ENCODE assay signal across 9 cellular contexts in the genomic region with DNA sequence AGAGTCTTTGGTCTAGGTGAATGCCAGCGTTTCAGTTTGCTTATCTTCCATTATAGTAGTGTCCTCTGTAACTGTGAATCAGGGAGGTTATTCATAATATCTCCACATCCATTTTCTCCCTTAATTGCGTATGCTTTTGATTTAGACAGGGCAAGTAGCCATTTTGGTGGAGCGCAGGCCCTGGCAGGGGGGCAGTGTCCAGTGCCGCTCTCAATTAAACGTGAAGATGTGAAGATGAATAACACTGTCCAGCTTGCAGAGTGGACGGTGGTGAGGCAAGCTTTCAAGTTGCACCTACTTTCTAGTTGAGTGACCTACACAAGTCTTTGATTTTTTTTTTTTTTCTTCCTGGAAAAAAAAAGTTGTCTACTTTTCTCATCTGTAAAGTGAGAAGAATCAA. TPM values are rescaled to one million over a fixed set of nuclear protein-coding genes. Genes with fewer than 3 reads are reported as not detected.
DNase-seq lines count a peak whose midpoint lies in the region; ATAC-seq and TF ChIP-seq lines count a peak whose summit lies in the region.
"Had no signal": no experiment of that assay in that cellular context is flagged by ENCODE, and none has a peak within 500 bp of the region (broad histone marks: within the 10 kb centered on the region; RNA-seq: fewer than 3 reads in every experiment).

No MANE protein-coding gene starts in this region.

- DNase-seq in Caco-2 (no peak), WTC11 (ENCODE audit: low spot score) (no peak), trophoblast cell (no peak), G401 (ENCODE audit: low spot score) (no peak), NCI-H345 (lab: John Stamatoyannopoulos, UW) (no peak), GM13976 (ENCODE audit: low spot score) (no peak)

- H4K91ac ChIP-seq in trophoblast cell (ENCODE audit: low read depth, low read length), result no peak overlapping the region

- no TSS peak for BruUV-seq in Caco-2 (replicated peaks; lab: Mats Ljungman, UMichigan)

- H3K9me3 Mint-ChIP-seq in Caco-2 (ENCODE audit: unreplicated experiment), result no peaks in the 10 kb centered on the region
- no peaks in the 10 kb centered on the region for H3K9me3 Mint-ChIP-seq in WTC11

- no peaks in the 10 kb centered on the region for H3K27me3 ChIP-seq in Caco-2 (replicated peaks; ENCODE audit: control insufficient read depth, insufficient read depth, low read length)
- H3K27me3 ChIP-seq in esophagus (ENCODE audit: control insufficient read depth in 1 of 2, insufficient read depth in 2 of 2, low read length in 2 of 2), result no peaks in the 10 kb centered on the region
- H3K27me3 ChIP-seq in trophoblast cell (ENCODE audit: insufficient read depth, low read length), result no peaks in the 10 kb centered on the region
- H3K27me3 ChIP-seq: ovary had no signal

- no peak overlapping the region for H4K8ac ChIP-seq in trophoblast cell (ENCODE audit: low read depth, low read length)

- H3K27me3 Mint-ChIP-seq in Caco-2 (ENCODE audit: insufficient read depth, unreplicated experiment) (no peaks in the 10 kb centered on the region), WTC11 (ENCODE audit: low read depth) (no peaks in the 10 kb centered on the region)

- peak overlapping the region; percentile 11 for H3K4ac ChIP-seq in trophoblast cell (ENCODE audit: low read depth, low read length)

- H3K36me3 ChIP-seq in Caco-2 (ENCODE audit: control insufficient read depth, insufficient read depth, low read length) (no peaks in the 10 kb centered on the region), esophagus (ENCODE audit: control insufficient read depth in 2 of 2, insufficient read depth in 2 of 2, low read length in 1 of 2) (peaks cover 0 to 7% of the 10 kb centered on the region in 2 donors), trophoblast cell (ENCODE audit: control insufficient read depth in 1 of 2, insufficient read depth in 2 of 2, low read length in 2 of 2) (peaks cover 0 to 5% of the 10 kb centered on the region in 2 experiments)
- H3K36me3 ChIP-seq: ovary had no signal

- H3K4me1 ChIP-seq in Caco-2 (peaks cover 69% of the 10 kb centered on the region), esophagus (ENCODE audit: control insufficient read depth in 2 of 2, insufficient read depth in 2 of 2, low read length in 1 of 2) (peaks cover 6 to 40% of the 10 kb centered on the region in 2 donors), trophoblast cell (ENCODE audit: control insufficient read depth in 1 of 2, insufficient read depth in 2 of 2, low read length in 2 of 2) (peaks cover 54 to 64% of the 10 kb centered on the region in 2 experiments)

- H3K18ac ChIP-seq in trophoblast cell (ENCODE audit: low read length), result no peak overlapping the region

- H3K9me3 ChIP-seq in Caco-2 (no peaks in the 10 kb centered on the region), esophagus (ENCODE audit: control insufficient read depth in 2 of 2, insufficient read depth in 1 of 2, low read depth in 1 of 2, low read length in 1 of 2) (no peaks in the 10 kb centered on the region), trophoblast cell (ENCODE audit: insufficient read depth, low read depth, low read length) (no peaks in the 10 kb centered on the region)
- H3K9me3 ChIP-seq: ovary had no signal

- peak overlapping the region; percentile 94 to 100 for H3K27ac ChIP-seq in esophagus (ENCODE audit: low read depth in 2 of 2, low read length in 1 of 2)
- H3K27ac ChIP-seq in trophoblast cell (ENCODE audit: low read depth, low read length), result peak overlapping the region; percentile 80

- H3K23ac ChIP-seq in trophoblast cell (ENCODE audit: low read length), result no peak overlapping the region

- no peak overlapping the region for H2BK120ac ChIP-seq in trophoblast cell (ENCODE audit: insufficient read depth, low read length, poor library complexity)

- no peak for ATAC-seq in WTC11
- no peak for ATAC-seq in GM18907 (IDR thresholded peaks at IDR 0.05; ENCODE audit: unreplicated experiment)

- POLR2A ChIA-PET in Caco-2 (lab: Charles Lee) (no interaction called here), WTC11 (lab: Charles Lee) (interaction anchor here (3.5 kb wide), 1 partner anchor 50 kb away, joined by 12 read pairs; the partner anchor contains the start of gene PRXL2A)

- TF ChIP-seq CTCF in Caco-2 (IDR thresholded peaks at IDR 0.05; ENCODE audit: insufficient read depth in 1 of 2, low read depth in 1 of 2, low read length in 1 of 2, severe bottlenecking in 1 of 2, unreplicated experiment in 1 of 2) (no peak), WTC11 (IDR thresholded peaks at IDR 0.05) (no peak), GM13976 (IDR thresholded peaks at IDR 0.05; ENCODE audit: borderline replicate concordance, control extremely low read depth, extremely low read depth, insufficient read depth, missing control alignments) (no peak)

- H3K4me3 Mint-ChIP-seq in Caco-2 (ENCODE audit: unreplicated experiment) (no peak overlapping the region), WTC11 (peak overlapping the region; percentile 40)

- H3K36me3 Mint-ChIP-seq in Caco-2 (ENCODE audit: insufficient read depth, unreplicated experiment) (peaks cover 56% of the 10 kb centered on the region), WTC11 (no peaks in the 10 kb centered on the region)

- H3K79me1 ChIP-seq in trophoblast cell (ENCODE audit: low read length), result peaks cover 33% of the 10 kb centered on the region

- H3K9ac ChIP-seq in trophoblast cell (ENCODE audit: low read length), result no peak overlapping the region

- H2BK5ac ChIP-seq in trophoblast cell (ENCODE audit: low read depth, low read length, poor library complexity), result no peak overlapping the region

- H3K4me2 ChIP-seq in trophoblast cell (ENCODE audit: low read length), result no peak overlapping the region

- intact Hi-C loops in Caco-2 (cut with micrococcal nuclease; ENCODE audit: unreplicated experiment), result no loop called here

- H2AK5ac ChIP-seq in trophoblast cell (ENCODE audit: low read length), result no peak overlapping the region

- H2BK12ac ChIP-seq in trophoblast cell (ENCODE audit: low read length), result no peak overlapping the region

- CTCF ChIA-PET in Caco-2 (lab: Charles Lee), result interaction anchor here (0.6 to 4.0 kb wide), 4 partner anchors 14 to 47 kb away, joined by 4 to 55 read pairs (median 13); no protein-coding TSS in a partner anchor
- CTCF ChIA-PET in WTC11 (lab: Charles Lee), result interaction anchor here (0.7 to 34.2 kb wide), 11 partner anchors 9 to 518 kb away, joined by 3 to 802 read pairs (median 4); no protein-coding TSS in a partner anchor

- 55 to 56% methylated on average over 6 of the region's 6 CpGs for WGBS in esophagus, 2 donors
- WGBS in trophoblast cell (ENCODE audit: extremely low coverage, insufficient coverage, insufficient read length), result no CpG with 5 or more reads among the region's 6 CpGs

- H3K27ac Mint-ChIP-seq in Caco-2 (ENCODE audit: unreplicated experiment) (peak overlapping the region; percentile 54), WTC11 (peak overlapping the region; percentile 87)

- H3K14ac ChIP-seq in trophoblast cell (ENCODE audit: low read length), result no peak overlapping the region

- H3K4me1 Mint-ChIP-seq in Caco-2 (ENCODE audit: low read depth, unreplicated experiment) (peaks cover 50% of the 10 kb centered on the region), WTC11 (peaks cover 75% of the 10 kb centered on the region)

- in situ Hi-C loops in G401 (cut with HindIII; ENCODE audit: low sequenced_read_pairs) (no loop called here), GM13976 (cut with MboI; ENCODE audit: low sequenced_read_pairs, unreplicated experiment) (loop anchor here (10.0 kb wide), 1 partner anchor 136 kb away; no protein-coding TSS in a partner anchor)

- peaks cover 53% of the 10 kb centered on the region for H3K79me2 ChIP-seq in trophoblast cell (ENCODE audit: control insufficient read depth, insufficient read depth, low read length, poor library complexity)

- no peak overlapping the region for H2AFZ ChIP-seq in trophoblast cell (ENCODE audit: insufficient read depth, low read length, poor library complexity)

- no peak overlapping the region for H4K12ac ChIP-seq in trophoblast cell (ENCODE audit: low read depth, low read length)

- H3K4me3 ChIP-seq in Caco-2 (ENCODE audit: low read depth, low read length) (no peak overlapping the region), esophagus (ENCODE audit: low read depth in 1 of 2, low read length in 2 of 2) (peak overlapping the region; percentile 13 to 58), trophoblast cell (ENCODE audit: low read depth, low read length) (no peak overlapping the region)
- H3K4me3 ChIP-seq: ovary had no signal

TF ChIP-seq in WTC11, 78 proteins besides CTCF, POLR2A, EP300 and RAD21 (continues in another document):
- TF ChIP-seq, protein P1, sequence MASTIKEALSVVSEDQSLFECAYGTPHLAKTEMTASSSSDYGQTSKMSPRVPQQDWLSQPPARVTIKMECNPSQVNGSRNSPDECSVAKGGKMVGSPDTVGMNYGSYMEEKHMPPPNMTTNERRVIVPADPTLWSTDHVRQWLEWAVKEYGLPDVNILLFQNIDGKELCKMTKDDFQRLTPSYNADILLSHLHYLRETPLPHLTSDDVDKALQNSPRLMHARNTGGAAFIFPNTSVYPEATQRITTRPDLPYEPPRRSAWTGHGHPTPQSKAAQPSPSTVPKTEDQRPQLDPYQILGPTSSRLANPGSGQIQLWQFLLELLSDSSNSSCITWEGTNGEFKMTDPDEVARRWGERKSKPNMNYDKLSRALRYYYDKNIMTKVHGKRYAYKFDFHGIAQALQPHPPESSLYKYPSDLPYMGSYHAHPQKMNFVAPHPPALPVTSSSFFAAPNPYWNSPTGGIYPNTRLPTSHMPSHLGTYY (CRISPR knock-in tag; IDR thresholded peaks at IDR 0.05), result no peak
- TF ChIP-seq, protein P2, sequence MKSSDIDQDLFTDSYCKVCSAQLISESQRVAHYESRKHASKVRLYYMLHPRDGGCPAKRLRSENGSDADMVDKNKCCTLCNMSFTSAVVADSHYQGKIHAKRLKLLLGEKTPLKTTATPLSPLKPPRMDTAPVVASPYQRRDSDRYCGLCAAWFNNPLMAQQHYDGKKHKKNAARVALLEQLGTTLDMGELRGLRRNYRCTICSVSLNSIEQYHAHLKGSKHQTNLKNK (CRISPR knock-in tag; IDR thresholded peaks at IDR 0.05), result no peak
- TF ChIP-seq GABPB1 (CRISPR knock-in tag; IDR thresholded peaks at IDR 0.05), result no peak
- no peak for TF ChIP-seq IRF1 (CRISPR knock-in tag; IDR thresholded peaks at IDR 0.05)

RNA-seq across cellular contexts. Expression of gene TSPAN14, which starts 4.5 kb away (rescaled TPM):
- total RNA-seq in Caco-2 (2022) (138 and 140 TPM in 2 replicates), WTC11 (2021) (64.0 to 73.5 TPM (median 72.1 TPM) in 3 replicates)
- polyA plus RNA-seq in esophagus, result 10 to 100 TPM; 50.6 to 63.2 TPM
- polyA plus RNA-seq in trophoblast cell (2013), result 77.2 and 78.0 TPM in 2 replicates
- 8.5 and 24.5 TPM in 2 replicates for total RNA-seq in G401 (2014; rRNA removed; shearing (Covaris generic))

RNA-seq across cellular contexts. Expression of gene PRXL2A, which starts 50.3 kb away (rescaled TPM):
- total RNA-seq in Caco-2 (2022) (82.0 and 88.6 TPM in 2 replicates), WTC11 (2021) (46.6 to 56.5 TPM (median 52.4 TPM) in 3 replicates)
- 10 to 100 TPM; 47.3 to 87.9 TPM for polyA plus RNA-seq in esophagus
- polyA plus RNA-seq in trophoblast cell (2013), result 41.6 and 43.8 TPM in 2 replicates
- total RNA-seq in G401 (2014; rRNA removed; shearing (Covaris generic)), result 61.2 and 65.0 TPM in 2 replicates

Comparison
In these comparisons a context has a peak if more than half of its experiments do, and no peak if none do; other contexts are left out.
1. H3K4me3 ChIP-seq: peak in esophagus (2 of 2); none in Caco-2 (single experiment) and trophoblast cell (single experiment).